1 cellular context compared by ENCODE assay signal in genomic region chr17:77394540-77395295, GRCh38.
A peak's percentile ranks its signal among the peaks of the same experiment; 100 is the strongest.
TF ChIP-seq lines count a peak whose summit lies in the region.

No MANE protein-coding gene starts in this region.

TF ChIP-seq in HepG2, 621 proteins besides CTCF, POLR2A, EP300 and RAD21 (continued from another document and continues in another):
- TF ChIP-seq ZBTB4 (CRISPR knock-in tag; IDR thresholded peaks at IDR 0.05; ENCODE audit: borderline replicate concordance) (peak; percentile 69; the same call in 1 of the 2 replicates), ZNF253 (CRISPR knock-in tag; IDR thresholded peaks at IDR 0.05; ENCODE audit: borderline replicate concordance) (no peak), ZNF691 (CRISPR knock-in tag; IDR thresholded peaks at IDR 0.05; ENCODE audit: borderline replicate concordance, low read depth) (peak; percentile 50), WIZ (CRISPR knock-in tag; IDR thresholded peaks at IDR 0.05) (no peak), RBFOX2 (IDR thresholded peaks at IDR 0.05; ENCODE audit: low read depth, low read length) (no peak), EEA1 (CRISPR knock-in tag; IDR thresholded peaks at IDR 0.05; ENCODE audit: borderline replicate concordance) (no peak; the same call in 1 of the 2 replicates), ZNF354B (CRISPR knock-in tag; IDR thresholded peaks at IDR 0.05) (no peak), ZSCAN29 (CRISPR knock-in tag; conservative IDR thresholded peaks at IDR 0.05) (peak; percentile 81; the same call in 1 of the 2 replicates), MIER2 (CRISPR knock-in tag; IDR thresholded peaks at IDR 0.05) (no peak), SIN3B (IDR thresholded peaks at IDR 0.05; ENCODE audit: low read length) (no peak), ZNF567 (CRISPR knock-in tag; IDR thresholded peaks at IDR 0.05; ENCODE audit: borderline replicate concordance) (peak; percentile 87; the same call in 1 of the 2 replicates), ZNF292 (CRISPR knock-in tag; IDR thresholded peaks at IDR 0.05; ENCODE audit: borderline replicate concordance, low read depth) (peak; percentile 94; the same call in 1 of the 2 replicates), RFXANK (CRISPR knock-in tag; IDR thresholded peaks at IDR 0.05) (no peak), PTBP1 (IDR thresholded peaks at IDR 0.05; ENCODE audit: low read depth, low read length, poor library complexity, severe bottlenecking) (no peak), ZNF564 (CRISPR knock-in tag; IDR thresholded peaks at IDR 0.05) (peak; percentile 73; the same call in 1 of the 2 replicates), ZNF788 (CRISPR knock-in tag; IDR thresholded peaks at IDR 0.05; ENCODE audit: borderline replicate concordance) (peak; percentile 86; the same call in 1 of the 2 replicates), KLF12 (CRISPR knock-in tag; IDR thresholded peaks at IDR 0.05; ENCODE audit: borderline replicate concordance) (no peak), ARID4A (CRISPR knock-in tag; IDR thresholded peaks at IDR 0.05; ENCODE audit: borderline replicate concordance) (peak; percentile 89), SOX13 (IDR thresholded peaks at IDR 0.05) (no peak), SOX13 (CRISPR knock-in tag; conservative IDR thresholded peaks at IDR 0.05 in 1 of 2, IDR thresholded peaks at IDR 0.05 in 1 of 2) (peak in 1 of 2 experiments; percentile 82; a peak in 2 of 4 replicates), ZNF549 (CRISPR knock-in tag; IDR thresholded peaks at IDR 0.05) (no peak), JUNB (CRISPR knock-in tag; IDR thresholded peaks at IDR 0.05; ENCODE audit: borderline replicate concordance) (no peak), ZNF543 (CRISPR knock-in tag; IDR thresholded peaks at IDR 0.05) (no peak), TEF (CRISPR knock-in tag; IDR thresholded peaks at IDR 0.05) (no peak), ZNF138 (CRISPR knock-in tag; IDR thresholded peaks at IDR 0.05; ENCODE audit: low read depth) (no peak), JDP2 (CRISPR knock-in tag; IDR thresholded peaks at IDR 0.05; ENCODE audit: borderline replicate concordance) (no peak), KDM5B (CRISPR knock-in tag; IDR thresholded peaks at IDR 0.05; ENCODE audit: borderline replicate concordance) (no peak), PBX2 (CRISPR knock-in tag; IDR thresholded peaks at IDR 0.05) (no peak), ZNF33B (CRISPR knock-in tag; IDR thresholded peaks at IDR 0.05) (no peak), HNRNPLL (IDR thresholded peaks at IDR 0.05; ENCODE audit: low read depth, low read length, poor library complexity, severe bottlenecking) (peak; percentile 46), ZBTB3 (CRISPR knock-in tag; IDR thresholded peaks at IDR 0.05; ENCODE audit: borderline replicate concordance, low read depth) (no peak), ZNF180 (CRISPR knock-in tag; IDR thresholded peaks at IDR 0.05; ENCODE audit: borderline replicate concordance, low read depth) (no peak), ZBTB49 (CRISPR knock-in tag; IDR thresholded peaks at IDR 0.05; ENCODE audit: borderline replicate concordance) (no peak), ZNF770 (CRISPR knock-in tag; IDR thresholded peaks at IDR 0.05) (0 out of 2 replicates have a peak, but pooled peaks have one; percentile 3), ZNF589 (CRISPR knock-in tag; conservative IDR thresholded peaks at IDR 0.05) (no peak; the same call in 1 of the 2 replicates), ZBED4 (CRISPR knock-in tag; IDR thresholded peaks at IDR 0.05; ENCODE audit: borderline replicate concordance) (peak; percentile 90), SKIL (CRISPR knock-in tag; IDR thresholded peaks at IDR 0.05; ENCODE audit: borderline replicate concordance) (peak; percentile 86), HNF4A (CRISPR knock-in tag; IDR thresholded peaks at IDR 0.05) (peak; percentile 76)
